9 cellular contexts compared by ENCODE assay signal in the genomic region with DNA sequence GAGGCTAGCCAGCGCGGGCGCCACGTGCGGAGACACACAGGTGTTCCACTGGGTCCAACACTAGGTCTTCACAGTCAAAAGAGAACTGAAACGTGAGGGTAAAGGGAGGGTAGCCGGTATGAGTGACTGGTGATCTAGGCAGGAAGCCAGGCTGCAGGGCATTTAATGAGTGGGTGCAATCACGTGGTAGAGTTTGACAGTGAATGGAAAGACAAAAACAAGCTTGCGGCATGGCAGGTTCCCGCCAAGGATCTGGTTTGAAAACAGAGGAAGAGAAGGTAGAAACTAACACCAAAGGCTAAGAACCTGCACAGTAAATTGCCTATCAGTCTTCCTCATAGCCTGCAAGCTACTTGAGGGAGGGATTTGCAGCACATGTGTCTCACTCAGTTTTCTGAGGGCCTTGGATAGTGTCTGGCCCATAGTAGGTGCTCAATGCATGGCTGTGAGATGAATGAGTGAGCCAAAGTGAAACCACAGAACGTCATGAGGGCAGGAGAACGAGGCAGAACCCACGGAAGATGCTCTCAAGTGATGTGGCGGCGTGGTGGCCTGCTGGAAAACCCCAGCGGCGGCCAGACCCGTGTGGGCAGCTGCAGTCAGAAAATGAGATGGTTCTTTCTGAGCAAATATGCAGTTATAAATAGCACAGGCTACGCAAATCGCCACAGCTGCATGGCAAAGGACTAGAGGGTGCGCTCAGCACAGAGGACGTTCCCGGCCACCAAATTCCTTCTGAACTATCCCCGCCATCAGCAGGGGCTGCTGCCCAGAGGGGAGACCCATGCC.
DNase-seq lines count a peak whose midpoint lies in the region; ATAC-seq, FAIRE-seq and TF ChIP-seq lines count a peak whose summit lies in the region.
"Had no signal": no experiment of that assay in that cellular context is flagged by ENCODE, and none has a peak within 500 bp of the region (broad histone marks: within the 10 kb centered on the region; RNA-seq: fewer than 3 reads in every experiment).

No MANE protein-coding gene starts in this region.

- H3K36me3 ChIP-seq in psoas muscle (ENCODE audit: insufficient read depth in 1 of 2, low read depth in 1 of 2), result no peaks in the 10 kb centered on the region
- H3K36me3 ChIP-seq: heart right ventricle had no signal

- no peak for FAIRE-seq in frontal cortex (lab: Jason Lieb, UNC)

- H3K9me3 ChIP-seq in psoas muscle, result no peaks in the 10 kb centered on the region
- H3K9me3 ChIP-seq: heart right ventricle had no signal

- no peak for TF ChIP-seq CTCF in psoas muscle (IDR thresholded peaks at IDR 0.05)

- H3K4me1 ChIP-seq in psoas muscle, result no peaks in the 10 kb centered on the region

- DNase-seq in RPMI7951 (ENCODE audit: low read depth) (peak; percentile 19), psoas muscle (no peak), left lobe of liver (ENCODE audit: low spot score) (no peak), anterior cingulate cortex (lab: John Stamatoyannopoulos, UW) (no peak), frontal cortex (ENCODE audit: low spot score in 2 of 2) (no peak), HEK293T (ENCODE audit: extremely low spot score) (no peak)
- DNase-seq: heart right ventricle had no signal

- POLR2A ChIA-PET in HEK293T (lab: Yijun Ruan, JAX), result interaction anchor here (1.2 kb wide), 1 partner anchor 20 kb away, joined by 3 read pairs; no protein-coding TSS in a partner anchor

- no peaks in the 10 kb centered on the region for H3K27me3 ChIP-seq in psoas muscle (ENCODE audit: insufficient read depth in 3 of 3, low read length in 2 of 3)

- H3K4me3 ChIP-seq in psoas muscle, result no peak overlapping the region
- H3K4me3 ChIP-seq: heart right ventricle had no signal

- WGBS in psoas muscle, 3 donors, result 43 to 52% (median 45%) methylated on average over 24 of the region's 24 CpGs

- CTCF ChIA-PET in HEK293T (lab: Yijun Ruan, JAX), result no interaction called here

- intact Hi-C loops in psoas muscle (cut with DNase I), result no loop called here

- ATAC-seq in GM18870 (IDR thresholded peaks at IDR 0.05; ENCODE audit: unreplicated experiment) (peak; percentile 67), HG02759 (IDR thresholded peaks at IDR 0.05; ENCODE audit: unreplicated experiment) (peak; percentile 71), psoas muscle (peak; percentile 43 to 78 (median 64)), left lobe of liver (no peak)

- no peak overlapping the region for H3K27ac ChIP-seq in psoas muscle
- H3K27ac ChIP-seq: heart right ventricle had no signal

TF ChIP-seq in HEK293T, 16 proteins besides CTCF, POLR2A, EP300 and RAD21:
- no peak for TF ChIP-seq FOXA1 (IDR thresholded peaks at IDR 0.05)
- TF ChIP-seq ELF4 (IDR thresholded peaks at IDR 0.05), result no peak
- no peak for TF ChIP-seq SUZ12 (IDR thresholded peaks at IDR 0.05)
TF ChIP-seq in HEK293T: peak in this region for 0.
